Comparison of ENCODE assay signal across 9 cellular contexts in the genomic region with DNA sequence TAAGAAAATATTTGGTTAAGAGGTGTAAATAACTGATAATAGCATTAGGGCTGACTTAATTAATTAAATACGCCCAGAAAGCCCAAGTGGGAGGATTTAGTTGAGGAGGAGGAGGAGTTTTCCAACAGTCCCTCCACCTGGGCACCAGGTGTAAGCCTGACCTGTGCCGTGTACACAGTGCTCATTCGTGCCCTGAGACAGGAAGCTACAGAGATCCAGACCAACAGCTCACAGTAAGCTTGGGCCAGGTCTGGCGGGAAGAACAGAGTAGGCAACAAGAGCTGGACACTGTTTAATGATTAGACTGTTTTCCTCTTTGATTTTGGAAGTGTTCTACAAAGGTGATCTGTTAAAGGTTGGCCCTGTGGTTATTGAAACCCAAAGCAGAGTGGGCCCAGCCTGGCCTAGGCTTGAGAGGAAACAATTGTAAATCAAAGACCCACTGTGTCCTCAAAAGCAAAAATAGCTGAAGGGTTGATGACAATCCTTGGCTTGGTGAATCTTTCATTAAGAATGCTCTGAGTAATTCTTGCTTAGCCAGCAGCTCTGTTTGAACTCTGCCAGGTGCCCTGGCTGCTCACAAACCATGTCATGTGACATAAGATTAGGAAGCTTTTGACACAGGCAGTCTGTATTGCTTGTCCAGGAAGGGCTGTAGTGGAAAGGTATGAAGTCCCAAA. TPM values are rescaled to one million over a fixed set of nuclear protein-coding genes. Genes with fewer than 3 reads are reported as not detected.
DNase-seq lines count a peak whose midpoint lies in the region; ATAC-seq and TF ChIP-seq lines count a peak whose summit lies in the region.
"Had no signal": no experiment of that assay in that cellular context is flagged by ENCODE, and none has a peak within 500 bp of the region (broad histone marks: within the 10 kb centered on the region; RNA-seq: fewer than 3 reads in every experiment).

No MANE protein-coding gene starts in this region.

- H2AFZ ChIP-seq in KMS-11 (ENCODE audit: low read depth), result peak overlapping the region; percentile 20; the same call in 1 of the 2 replicates

- peaks cover 39% of the 10 kb centered on the region for H3K4me1 ChIP-seq in KMS-11 (ENCODE audit: low read depth, poor library complexity, severe bottlenecking)
- H3K4me1 ChIP-seq in muscle layer of duodenum (ENCODE audit: control insufficient read depth in 1 of 2, insufficient read depth in 2 of 2, low read length in 2 of 2), result peaks cover 21 to 27% of the 10 kb centered on the region in 2 donors

- peak overlapping the region; percentile 44; the same call in 1 of the 2 replicates for H3K4me2 ChIP-seq in KMS-11

- peaks cover 32% of the 10 kb centered on the region; the same call in 1 of the 2 replicates for H3K79me2 ChIP-seq in KMS-11 (ENCODE audit: insufficient read depth, low read depth)

- no peak overlapping the region for H3K9ac ChIP-seq in KMS-11

- ATAC-seq in HG02798 (IDR thresholded peaks at IDR 0.05; ENCODE audit: poor library complexity, unreplicated experiment), result no peak

- no peaks in the 10 kb centered on the region for H3K27me3 ChIP-seq in KMS-11 (ENCODE audit: insufficient read depth, low read depth)
- H3K27me3 ChIP-seq in muscle layer of duodenum (ENCODE audit: low read depth, low read length), result no peaks in the 10 kb centered on the region

- H3K36me3 ChIP-seq in KMS-11 (ENCODE audit: insufficient read depth), result no peaks in the 10 kb centered on the region
- no peaks in the 10 kb centered on the region for H3K36me3 ChIP-seq in muscle layer of duodenum (ENCODE audit: control insufficient read depth in 1 of 2, insufficient read depth in 2 of 2, low read length in 2 of 2)

- peak overlapping the region; percentile 58 for H3K27ac ChIP-seq in KMS-11
- H3K27ac ChIP-seq in muscle layer of duodenum (ENCODE audit: low read length), result peak overlapping the region; percentile 27

- H3K4me3 ChIP-seq in KMS-11 (IDR thresholded peaks at IDR 0.05; ENCODE audit: insufficient read depth, low read depth, low read length) (no peak overlapping the region), cardiac fibroblast (replicated peaks in 1 of 2; ENCODE audit: low read depth in 2 of 2, low read length in 2 of 2) (no peak overlapping the region), muscle layer of duodenum (ENCODE audit: low read depth in 1 of 2, low read length in 2 of 2) (no peak overlapping the region)

- H3K9me3 ChIP-seq in muscle layer of duodenum (ENCODE audit: control insufficient read depth in 1 of 2, low read length in 2 of 2), result no peaks in the 10 kb centered on the region

- DNase-seq in Daoy (ENCODE audit: low read depth) (peak; percentile 55), cardiac fibroblast (ENCODE audit: low read depth in 2 of 2) (peak; percentile 54 to 87), D341Med (ENCODE audit: low spot score) (no peak), inferior parietal cortex (ENCODE audit: extremely low spot score) (no peak), NCI-H526 (lab: John Stamatoyannopoulos, UW) (no peak)
- DNase-seq: stimulated activated CD4-positive, alpha-beta T cell treated with anti-CD3 and anti-CD28 coated beads, Interleukin-1b, Interleukin-23, amount 100 ng/mL, for 48 hours had no signal

- H4K20me1 ChIP-seq in KMS-11 (ENCODE audit: insufficient read depth), result no peaks in the 10 kb centered on the region

- TF ChIP-seq CTCF in KMS-11 (conservative IDR thresholded peaks at IDR 0.05; ENCODE audit: low read depth, low read length) (no peak), cardiac fibroblast (IDR thresholded peaks at IDR 0.05; ENCODE audit: low read depth, low read length) (no peak)

RNA-seq across cellular contexts. Expression of a gene that starts 13.8 kb away (rescaled TPM):
- 35.1 and 46.1 TPM in 2 replicates for total RNA-seq in Daoy (2014; rRNA removed; shearing (Covaris generic))

Comparison
In these comparisons a context has a peak if more than half of its experiments do, and no peak if none do; other contexts are left out.
1. DNase-seq: peak in Daoy (single experiment) and cardiac fibroblast (2 of 2); none in D341Med (single experiment), inferior parietal cortex (single experiment) and NCI-H526 (0 of 2).